10 cellular contexts compared by ENCODE assay signal in genomic region chr3:70383360-70383831, GRCh38.
DNase-seq lines count a peak whose midpoint lies in the region; ATAC-seq and TF ChIP-seq lines count a peak whose summit lies in the region.
"Had no signal": no experiment of that assay in that cellular context is flagged by ENCODE, and none has a peak within 500 bp of the region (broad histone marks: within the 10 kb centered on the region; RNA-seq: fewer than 3 reads in every experiment).

No MANE protein-coding gene starts in this region.

- no peaks in the 10 kb centered on the region for H3K4me1 Mint-ChIP-seq in naive thymus-derived CD4-positive, alpha-beta T cell
- no peaks in the 10 kb centered on the region for H3K4me1 Mint-ChIP-seq in stimulated activated effector memory CD8-positive, alpha-beta T cell treated with anti-CD3 and anti-CD28 coated beads, Interleukin-12 subunit alpha, Interleukin-12 subunit beta, amount 100 ng/mL, for 72 hours

- H3K27me3 Mint-ChIP-seq in naive thymus-derived CD4-positive, alpha-beta T cell: peaks cover 0 to 21% (median 4%) of the 10 kb centered on the region in 5 donors

- peak; percentile 64 to 86 for DNase-seq in foreskin keratinocyte
- no peak for DNase-seq in anterior cingulate cortex (lab: John Stamatoyannopoulos, UW)
- no peak for DNase-seq in naive thymus-derived CD4-positive, alpha-beta T cell
- DNase-seq in 8988T: no peak
- no peak for DNase-seq in stimulated activated effector memory CD8-positive, alpha-beta T cell treated with anti-CD3 and anti-CD28 coated beads, Interleukin-12 subunit alpha, Interleukin-12 subunit beta, amount 100 ng/mL, for 72 hours (ENCODE audit: low spot score in 2 of 2)
- DNase-seq: T1000 had no signal

- no peak overlapping the region for H3K4me3 Mint-ChIP-seq in naive thymus-derived CD4-positive, alpha-beta T cell
- no peak overlapping the region for H3K4me3 Mint-ChIP-seq in stimulated activated effector memory CD8-positive, alpha-beta T cell treated with anti-CD3 and anti-CD28 coated beads, Interleukin-12 subunit alpha, Interleukin-12 subunit beta, amount 100 ng/mL, for 72 hours
- H3K4me3 Mint-ChIP-seq: stimulated activated naive CD8-positive, alpha-beta T cell treated with anti-CD3 and anti-CD28 coated beads, Interleukin-15, Interleukin-2, amounts not matched to agents 100 ng/mL and 50 ng/mL, for 24 hours had no signal

- H3K36me3 Mint-ChIP-seq in naive thymus-derived CD4-positive, alpha-beta T cell: no peaks in the 10 kb centered on the region
- H3K36me3 Mint-ChIP-seq in stimulated activated effector memory CD8-positive, alpha-beta T cell treated with anti-CD3 and anti-CD28 coated beads, Interleukin-12 subunit alpha, Interleukin-12 subunit beta, amount 100 ng/mL, for 72 hours: no peaks in the 10 kb centered on the region

- TF ChIP-seq CTCF in foreskin keratinocyte (conservative IDR thresholded peaks at IDR 0.05): no peak

- no peaks in the 10 kb centered on the region for H3K9me3 ChIP-seq in naive thymus-derived CD4-positive, alpha-beta T cell (ENCODE audit: control insufficient read depth in 2 of 3, low read length in 3 of 3)

- ATAC-seq in GM18873 (IDR thresholded peaks at IDR 0.05; ENCODE audit: low FRiP score, unreplicated experiment) (peak; percentile 95), GM21576 (IDR thresholded peaks at IDR 0.05; ENCODE audit: unreplicated experiment) (peak; percentile 97), HG03135 (IDR thresholded peaks at IDR 0.05; ENCODE audit: unreplicated experiment) (peak; percentile 98), foreskin keratinocyte (peak; percentile 95)
- no peak for ATAC-seq in naive thymus-derived CD4-positive, alpha-beta T cell
- ATAC-seq in stimulated activated effector memory CD8-positive, alpha-beta T cell treated with anti-CD3 and anti-CD28 coated beads, Interleukin-12 subunit alpha, Interleukin-12 subunit beta, amount 100 ng/mL, for 72 hours: no peak

- H3K36me3 ChIP-seq in naive thymus-derived CD4-positive, alpha-beta T cell (ENCODE audit: control insufficient read depth in 2 of 3, insufficient read depth in 3 of 3, low read length in 3 of 3): no peaks in the 10 kb centered on the region

- H3K9me3 Mint-ChIP-seq in naive thymus-derived CD4-positive, alpha-beta T cell: peaks cover 0 to 2% (median 0%) of the 10 kb centered on the region in 11 donors
- H3K9me3 Mint-ChIP-seq in stimulated activated effector memory CD8-positive, alpha-beta T cell treated with anti-CD3 and anti-CD28 coated beads, Interleukin-12 subunit alpha, Interleukin-12 subunit beta, amount 100 ng/mL, for 72 hours: no peaks in the 10 kb centered on the region
- H3K9me3 Mint-ChIP-seq: stimulated activated naive CD8-positive, alpha-beta T cell treated with anti-CD3 and anti-CD28 coated beads, Interleukin-15, Interleukin-2, amounts not matched to agents 100 ng/mL and 50 ng/mL, for 24 hours had no signal

- H3K27ac ChIP-seq in foreskin keratinocyte: no peak overlapping the region
- no peak overlapping the region for H3K27ac ChIP-seq in naive thymus-derived CD4-positive, alpha-beta T cell (ENCODE audit: low read depth, low read length)

- no peak overlapping the region for H3K4me3 ChIP-seq in naive thymus-derived CD4-positive, alpha-beta T cell (ENCODE audit: low read length)

- POLR2A ChIA-PET in naive thymus-derived CD4-positive, alpha-beta T cell (lab: Charles Lee): no interaction called here

- H3K27ac Mint-ChIP-seq in naive thymus-derived CD4-positive, alpha-beta T cell: no peak overlapping the region
- H3K27ac Mint-ChIP-seq in stimulated activated effector memory CD8-positive, alpha-beta T cell treated with anti-CD3 and anti-CD28 coated beads, Interleukin-12 subunit alpha, Interleukin-12 subunit beta, amount 100 ng/mL, for 72 hours: no peak overlapping the region
- H3K27ac Mint-ChIP-seq: stimulated activated naive CD8-positive, alpha-beta T cell treated with anti-CD3 and anti-CD28 coated beads, Interleukin-15, Interleukin-2, amounts not matched to agents 100 ng/mL and 50 ng/mL, for 24 hours had no signal

- CTCF ChIA-PET in naive thymus-derived CD4-positive, alpha-beta T cell (lab: Charles Lee): no interaction called here

- no peaks in the 10 kb centered on the region for H3K27me3 ChIP-seq in foreskin keratinocyte
- H3K27me3 ChIP-seq in naive thymus-derived CD4-positive, alpha-beta T cell (ENCODE audit: control insufficient read depth in 2 of 2, insufficient read depth in 2 of 2, low read length in 2 of 2): no peaks in the 10 kb centered on the region

- peaks cover 9% of the 10 kb centered on the region for H3K4me1 ChIP-seq in foreskin keratinocyte
- no peaks in the 10 kb centered on the region for H3K4me1 ChIP-seq in naive thymus-derived CD4-positive, alpha-beta T cell (ENCODE audit: control insufficient read depth in 2 of 2, insufficient read depth in 2 of 2, low read length in 2 of 2)

- intact Hi-C loops in naive thymus-derived CD4-positive, alpha-beta T cell (cut with micrococcal nuclease): no loop called here

Comparison
In these comparisons a context has a peak if more than half of its experiments do, and no peak if none do; other contexts are left out.
1. ATAC-seq: peak in GM18873 (single experiment), GM21576 (single experiment), HG03135 (single experiment) and foreskin keratinocyte (single experiment); none in naive thymus-derived CD4-positive, alpha-beta T cell (single experiment) and stimulated activated effector memory CD8-positive, alpha-beta T cell treated with anti-CD3 and anti-CD28 coated beads, Interleukin-12 subunit alpha, Interleukin-12 subunit beta, amount 100 ng/mL, for 72 hours (single experiment).
2. DNase-seq: peak in foreskin keratinocyte (2 of 2); none in anterior cingulate cortex (0 of 58), naive thymus-derived CD4-positive, alpha-beta T cell (0 of 9), 8988T (single experiment) and stimulated activated effector memory CD8-positive, alpha-beta T cell treated with anti-CD3 and anti-CD28 coated beads, Interleukin-12 subunit alpha, Interleukin-12 subunit beta, amount 100 ng/mL, for 72 hours (0 of 2).